Comparison of ENCODE assay signal across 7 cellular contexts in the genomic region with DNA sequence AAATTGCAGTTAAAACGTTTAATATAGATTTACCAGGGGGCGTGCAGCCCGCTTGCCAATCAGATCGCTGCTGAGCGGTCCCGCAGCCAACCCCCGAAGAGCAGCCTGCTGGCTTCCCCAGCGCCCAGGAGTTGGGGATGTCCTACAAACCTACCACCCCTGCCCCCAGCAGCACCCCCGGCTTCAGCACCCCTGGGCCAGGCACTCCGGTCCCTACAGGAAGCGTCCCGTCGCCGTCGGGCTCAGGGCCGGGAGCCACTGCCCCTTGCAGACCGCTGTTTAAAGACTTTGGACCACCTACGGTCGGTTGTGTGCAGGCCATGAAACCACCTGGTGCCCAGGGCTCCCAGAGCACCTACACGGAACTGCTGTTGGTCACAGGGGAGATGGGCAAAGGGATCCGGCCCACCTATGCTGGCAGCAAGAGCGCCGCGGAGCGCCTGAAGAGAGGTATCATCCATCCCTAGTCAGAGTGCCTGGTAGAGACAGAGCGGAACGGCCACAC.
DNase-seq lines count a peak whose midpoint lies in the region; ATAC-seq, FAIRE-seq and TF ChIP-seq lines count a peak whose summit lies in the region.
"Not testable (repeated sequence)": the region's sequence is repeated elsewhere in the genome, so short reads cannot be mapped to it uniquely, and the experiment has no call there.

No MANE protein-coding gene starts in this region.

- not testable (repeated sequence) for H3K9me3 Mint-ChIP-seq in activated T-cell treated with anti-CD3 and anti-CD28 coated beads, Interleukin-2, amount 50 U/mL, for 24 hours; stimulated activated effector memory CD8-positive, alpha-beta T cell treated with anti-CD3 and anti-CD28 coated beads, Interleukin-12 subunit alpha, Interleukin-12 subunit beta, amount 100 ng/mL, for 72 hours

- H3K56ac ChIP-seq in IMR-90 (ENCODE audit: extremely low read depth, insufficient read depth, low read length): not testable (repeated sequence)

- in situ Hi-C loops in IMR-90 (cut with MboI; ENCODE audit: low sequenced_read_pairs): not testable (repeated sequence)

- 0% methylated on average over 1 of the region's 27 CpGs; no CpG with 5 or more reads in 1 of the 2 experiments for WGBS in IMR-90 (ENCODE audit: extremely low coverage in 2 of 2, insufficient read length in 1 of 2), 2 experiments

- not testable (repeated sequence) for H3K9me3 ChIP-seq in IMR-90 (ENCODE audit: control insufficient read depth, insufficient read depth, low read length); kidney (ENCODE audit: control insufficient read depth in 1 of 2, low read length in 2 of 2); mucosa of descending colon

- POLR2A ChIA-PET in IMR-90 (lab: Charles Lee; ENCODE audit: unreplicated experiment): not testable (repeated sequence)

- ATAC-seq in GM19438 (IDR thresholded peaks at IDR 0.05; ENCODE audit: low read depth, unreplicated experiment): peak; percentile 57
- 0 out of 2 replicates have a peak, but pooled peaks have one; percentile 14 for ATAC-seq in IMR-90 (ENCODE audit: low read depth)
- ATAC-seq in foreskin keratinocyte: peak; percentile 40
- peak; percentile 48 for ATAC-seq in mucosa of descending colon
- ATAC-seq in stimulated activated effector memory CD8-positive, alpha-beta T cell treated with anti-CD3 and anti-CD28 coated beads, Interleukin-12 subunit alpha, Interleukin-12 subunit beta, amount 100 ng/mL, for 72 hours: peak; percentile 64

- BruUV-seq in IMR-90 (replicated peaks; lab: Mats Ljungman, UMichigan): not testable (repeated sequence)

- not testable (repeated sequence) for H3K36me3 ChIP-seq in IMR-90 (ENCODE audit: control insufficient read depth, insufficient read depth, low read length); kidney (ENCODE audit: control insufficient read depth in 1 of 2, insufficient read depth in 2 of 2, low read length in 2 of 2); mucosa of descending colon (ENCODE audit: low read depth)

- H3K23ac ChIP-seq in IMR-90 (ENCODE audit: low read depth, low read length): not testable (repeated sequence)

- not testable (repeated sequence) for H2AFZ ChIP-seq in IMR-90 (replicated peaks; ENCODE audit: low read length, poor library complexity)

- not testable (repeated sequence) for H3K27ac ChIP-seq in IMR-90 (ENCODE audit: insufficient read depth, low read length); foreskin keratinocyte; kidney (ENCODE audit: low read depth in 2 of 2, low read length in 2 of 2)

- not testable (repeated sequence) for H4K8ac ChIP-seq in IMR-90 (ENCODE audit: low read depth in 2 of 2, low read length in 2 of 2)

- H2AK5ac ChIP-seq in IMR-90 (ENCODE audit: low read depth, low read length): not testable (repeated sequence)

- not testable (repeated sequence) for H2BK120ac ChIP-seq in IMR-90 (ENCODE audit: low read depth, low read length)

- dilution Hi-C loops in IMR-90 (cut with HindIII; ENCODE audit: low sequenced_read_pairs, unreplicated experiment): not testable (repeated sequence)

- not testable (repeated sequence) for FAIRE-seq in kidney (lab: Jason Lieb, UNC)

- peaks cover 18% of the 10 kb centered on the region for H3K27me3 Mint-ChIP-seq in activated T-cell treated with anti-CD3 and anti-CD28 coated beads, Interleukin-2, amount 50 U/mL, for 24 hours

- peak overlapping the region; percentile 27 for H3K4me3 Mint-ChIP-seq in activated T-cell treated with anti-CD3 and anti-CD28 coated beads, Interleukin-2, amount 50 U/mL, for 24 hours
- peak overlapping the region; percentile 22 for H3K4me3 Mint-ChIP-seq in stimulated activated effector memory CD8-positive, alpha-beta T cell treated with anti-CD3 and anti-CD28 coated beads, Interleukin-12 subunit alpha, Interleukin-12 subunit beta, amount 100 ng/mL, for 72 hours

- not testable (repeated sequence) for H3K14ac ChIP-seq in IMR-90 (replicated peaks; ENCODE audit: low read depth, low read length)

- H2BK20ac ChIP-seq in IMR-90 (ENCODE audit: low read depth, low read length): not testable (repeated sequence)

- not testable (repeated sequence) for H4K91ac ChIP-seq in IMR-90 (ENCODE audit: insufficient read depth, low read depth, low read length)

- not testable (repeated sequence) for H3K4me3 ChIP-seq in IMR-90 (ENCODE audit: insufficient read depth, low read depth, low read length); kidney (ENCODE audit: low read length in 2 of 2); mucosa of descending colon

- DNase-seq in IMR-90; activated T-cell treated with anti-CD3 and anti-CD28 coated beads, Interleukin-2, amount 50 U/mL, for 24 hours; foreskin keratinocyte; stimulated activated effector memory CD8-positive, alpha-beta T cell treated with anti-CD3 and anti-CD28 coated beads, Interleukin-12 subunit alpha, Interleukin-12 subunit beta, amount 100 ng/mL, for 72 hours (ENCODE audit: low spot score in 2 of 2): not testable (repeated sequence)
- DNase-seq in kidney: peak; percentile 63
- DNase-seq in mucosa of descending colon: peak in 1 of 3 donors; percentile 54

- TF ChIP-seq POLR2A in IMR-90 (IDR thresholded peaks at IDR 0.05; ENCODE audit: low read depth, low read length): not testable (repeated sequence)

- intact Hi-C loops in IMR-90 (cut with micrococcal nuclease); kidney (cut with DNase I); mucosa of descending colon (cut with DNase I, micrococcal nuclease): not testable (repeated sequence)

- H3K4ac ChIP-seq in IMR-90 (ENCODE audit: low read depth, low read length): not testable (repeated sequence)

- not testable (repeated sequence) for H3K4me1 ChIP-seq in IMR-90 (ENCODE audit: control insufficient read depth, insufficient read depth, low read length); foreskin keratinocyte; kidney (ENCODE audit: control insufficient read depth in 1 of 2, insufficient read depth in 1 of 2, low read depth in 1 of 2, low read length in 2 of 2); mucosa of descending colon (ENCODE audit: low read depth)

- not testable (repeated sequence) for TF ChIP-seq RAD21 in IMR-90 (IDR thresholded peaks at IDR 0.05; ENCODE audit: low read length)

- H2AK9ac ChIP-seq in IMR-90 (replicated peaks; ENCODE audit: low read depth, low read length, poor library complexity): not testable (repeated sequence)

- CTCF ChIA-PET in IMR-90 (lab: Yijun Ruan, JAX): not testable (repeated sequence)

- TF ChIP-seq CTCF in IMR-90 (conservative IDR thresholded peaks at IDR 0.05; ENCODE audit: low read depth, low read length); foreskin keratinocyte (conservative IDR thresholded peaks at IDR 0.05); kidney (IDR thresholded peaks at IDR 0.05; ENCODE audit: borderline replicate concordance, extremely low read depth, insufficient read depth); mucosa of descending colon (IDR thresholded peaks at IDR 0.05): not testable (repeated sequence)

- not testable (repeated sequence) for H3K18ac ChIP-seq in IMR-90 (ENCODE audit: low read depth, low read length)

- not testable (repeated sequence) for H3K9me1 ChIP-seq in IMR-90 (ENCODE audit: insufficient read depth, low read length)

- not testable (repeated sequence) for H2BK15ac ChIP-seq in IMR-90 (ENCODE audit: low read depth, low read length)

- not testable (repeated sequence) for H2BK5ac ChIP-seq in IMR-90 (ENCODE audit: low read depth, low read length, poor library complexity, severe bottlenecking)

- H3K79me1 ChIP-seq in IMR-90 (ENCODE audit: low read depth in 1 of 2, low read length in 2 of 2): not testable (repeated sequence)

- not testable (repeated sequence) for H3K4me2 ChIP-seq in IMR-90 (ENCODE audit: low read depth, low read length)

- H3K36me3 Mint-ChIP-seq in activated T-cell treated with anti-CD3 and anti-CD28 coated beads, Interleukin-2, amount 50 U/mL, for 24 hours (ENCODE audit: low read depth); stimulated activated effector memory CD8-positive, alpha-beta T cell treated with anti-CD3 and anti-CD28 coated beads, Interleukin-12 subunit alpha, Interleukin-12 subunit beta, amount 100 ng/mL, for 72 hours: not testable (repeated sequence)

- not testable (repeated sequence) for H3K4me1 Mint-ChIP-seq in activated T-cell treated with anti-CD3 and anti-CD28 coated beads, Interleukin-2, amount 50 U/mL, for 24 hours (ENCODE audit: low read depth); stimulated activated effector memory CD8-positive, alpha-beta T cell treated with anti-CD3 and anti-CD28 coated beads, Interleukin-12 subunit alpha, Interleukin-12 subunit beta, amount 100 ng/mL, for 72 hours

- H3K27ac Mint-ChIP-seq in activated T-cell treated with anti-CD3 and anti-CD28 coated beads, Interleukin-2, amount 50 U/mL, for 24 hours; stimulated activated effector memory CD8-positive, alpha-beta T cell treated with anti-CD3 and anti-CD28 coated beads, Interleukin-12 subunit alpha, Interleukin-12 subunit beta, amount 100 ng/mL, for 72 hours: not testable (repeated sequence)

- H4K20me1 ChIP-seq in IMR-90 (ENCODE audit: insufficient read depth, low read length): not testable (repeated sequence)

- H3K9ac ChIP-seq in IMR-90 (ENCODE audit: low read depth, low read length); kidney (ENCODE audit: low read length in 2 of 2): not testable (repeated sequence)

- not testable (repeated sequence) for H3K27me3 ChIP-seq in IMR-90 (ENCODE audit: control insufficient read depth, insufficient read depth, low read length)
- H3K27me3 ChIP-seq in foreskin keratinocyte: peaks cover 14% of the 10 kb centered on the region

- not testable (repeated sequence) for H4K5ac ChIP-seq in IMR-90 (ENCODE audit: low read depth, low read length)

Comparison
In these comparisons a context has a peak if more than half of its experiments do, and no peak if none do; other contexts are left out.
1. ATAC-seq: peak in every context shown above with its lines; median percentile 64 in stimulated activated effector memory CD8-positive, alpha-beta T cell treated with anti-CD3 and anti-CD28 coated beads, Interleukin-12 subunit alpha, Interleukin-12 subunit beta, amount 100 ng/mL, for 72 hours; 57 in GM19438; 48 in mucosa of descending colon; 40 in foreskin keratinocyte; 14 in IMR-90.